Comparison of ENCODE assay signal across 16 cellular contexts in genomic region chr6:148612043-148612442, GRCh38.
"Had no signal": no experiment of that assay in that cellular context is flagged by ENCODE, and none has a peak within 500 bp of the region (broad histone marks: within the 10 kb centered on the region; RNA-seq: fewer than 3 reads in every experiment).

No MANE protein-coding gene starts in this region.

- H3K4me3 ChIP-seq: mucosa of descending colon, prostate gland, SJCRH30 had no signal

- DNase-seq: activated CD4-positive, alpha-beta memory T cell treated with anti-CD3 and anti-CD28 coated beads for 36 hours; activated CD4-positive, alpha-beta T cell treated with anti-CD3 and anti-CD28 coated beads for 1 hour; activated naive CD8-positive, alpha-beta T cell treated with anti-CD3 and anti-CD28 coated beads, Interleukin-2, amount 10 ng/mL, durations not matched to agents 7 days and 5 days; activated T-cell treated with anti-CD3 and anti-CD28 coated beads, Interleukin-2, amount 50 U/mL, for 48 hours; aorta; cortex of kidney; effector CD8-positive, alpha-beta T cell; glutamatergic neuron; left cardiac atrium; mucosa of descending colon; SJCRH30; stimulated activated CD4-positive, alpha-beta T cell treated with anti-CD3 and anti-CD28 coated beads, Interleukin-15, amount 100 ng/mL, for 24 hours; stimulated activated CD4-positive, alpha-beta T cell treated with anti-CD3 and anti-CD28 coated beads, Interleukin-4, amount 100 ng/mL, for 24 hours; trophoblast cell had no signal

- H3K9me3 ChIP-seq: mucosa of descending colon, prostate gland, SJCRH30 had no signal

- H3K36me3 ChIP-seq: prostate gland, SJCRH30 had no signal

- ATAC-seq: natural killer cell treated with Interleukin-12 subunit alpha and Interleukin-12 subunit beta and Interleukin-15 and Interleukin-18, amount 100 ng/mL, for 72 hours had no signal

- H3K27ac ChIP-seq: prostate gland, SJCRH30 had no signal

- H3K4me1 ChIP-seq: prostate gland, SJCRH30 had no signal

- H3K27me3 ChIP-seq: SJCRH30 had no signal
